Comparison of ENCODE assay signal across 10 cellular contexts in genomic region chr4:73998040-73999011, GRCh38. TPM values are rescaled to one million over a fixed set of nuclear protein-coding genes. Genes with fewer than 3 reads are reported as not detected.
DNase-seq lines count a peak whose midpoint lies in the region; ATAC-seq and TF ChIP-seq lines count a peak whose summit lies in the region.
"Had no signal": no experiment of that assay in that cellular context is flagged by ENCODE, and none has a peak within 500 bp of the region (broad histone marks: within the 10 kb centered on the region; RNA-seq: fewer than 3 reads in every experiment).

TSS of gene CXCL5 (minus strand) at chr4:73998677. CDS start at chr4:73998581, 96 bp downstream.

- no peaks in the 10 kb centered on the region for H3K79me2 ChIP-seq in neural cell (replicated peaks; ENCODE audit: insufficient read depth, low read length)

- no peak within 1 kb of the TSS for H3K9ac ChIP-seq in neural cell (ENCODE audit: low read length)

- H3K4me2 ChIP-seq in neural cell (ENCODE audit: low read length) = no peak within 1 kb of the TSS

- no peaks in the 10 kb centered on the region for H3K9me2 ChIP-seq in neural cell (ENCODE audit: insufficient read depth, low read length)

- peaks cover 22% of the 10 kb centered on the region for H3K27me3 ChIP-seq in neural cell (ENCODE audit: insufficient read depth, low read depth, low read length)

- no peak for DNase-seq in AG09309 (ENCODE audit: low read depth)
- DNase-seq in amniotic epithelial cell (ENCODE audit: low read depth) = peak; percentile 78
- DNase-seq in Right ventricle myocardium inferior (ENCODE audit: missing footprints) = peak; percentile 68
- no peak for DNase-seq in NCI-H1417 (lab: John Stamatoyannopoulos, UW)
- DNase-seq in DMS 273 treated with DMSO at 0.1 percent for 48 hours (lab: John Stamatoyannopoulos, UW) = no peak
- DNase-seq in DMS153 (lab: John Stamatoyannopoulos, UW) = no peak
- no peak for DNase-seq in NCI-H748 treated with DMSO at 0.1 percent for 48 hours (lab: John Stamatoyannopoulos, UW)
- DNase-seq: activated CD4-positive, CD25-positive, alpha-beta regulatory T cell; CD4-positive, alpha-beta memory T cell had no signal

- no peaks in the 10 kb centered on the region for H3F3A ChIP-seq in neural cell (ENCODE audit: insufficient read depth, low read length, poor library complexity, severe bottlenecking)

- no peaks in the 10 kb centered on the region for H3K9me3 ChIP-seq in neural cell (ENCODE audit: low read length)

- no peak within 1 kb of the TSS for H3K27ac ChIP-seq in neural cell (ENCODE audit: low read length)

- peak; percentile 44 for ATAC-seq in Right ventricle myocardium inferior

- intact Hi-C loops in Right ventricle myocardium inferior (cut with DNase I) = no loop called here

- H3K4me3 ChIP-seq in AG09309 (ENCODE audit: control insufficient read depth, low read depth, low read length) (peak within 1 kb of the TSS; percentile 32), neural cell (ENCODE audit: low read length) (peak within 1 kb of the TSS; percentile 56)

- TF ChIP-seq RAD21 in neural cell (conservative IDR thresholded peaks at IDR 0.05) = no peak

- no peak for TF ChIP-seq EP300 in neural cell (conservative IDR thresholded peaks at IDR 0.05; ENCODE audit: poor library complexity, severe bottlenecking)

- no peak within 1 kb of the TSS for H2AFZ ChIP-seq in neural cell (ENCODE audit: low read depth, low read length)

- no peaks in the 10 kb centered on the region for H3K36me3 ChIP-seq in neural cell (ENCODE audit: insufficient read depth, low read length)

- TF ChIP-seq CTCF in AG09309 (IDR thresholded peaks at IDR 0.05; ENCODE audit: control insufficient read depth, insufficient read depth, low read depth, low read length, missing control alignments) (no peak), neural cell (IDR thresholded peaks at IDR 0.05; ENCODE audit: poor library complexity, severe bottlenecking) (no peak)

- H4K20me1 ChIP-seq in neural cell (ENCODE audit: insufficient read depth) = no peaks in the 10 kb centered on the region

TF ChIP-seq in neural cell, 6 proteins besides CTCF, POLR2A, EP300 and RAD21:
- TF ChIP-seq TAF1 (IDR thresholded peaks at IDR 0.05; ENCODE audit: low read depth) = no peak
- TF ChIP-seq REST (IDR thresholded peaks at IDR 0.05; ENCODE audit: borderline replicate concordance) = no peak
- no peak for TF ChIP-seq POLR2AphosphoS5 (IDR thresholded peaks at IDR 0.05)
- no peak for TF ChIP-seq MXI1 (conservative IDR thresholded peaks at IDR 0.05; ENCODE audit: poor library complexity, severe bottlenecking)

RNA-seq across cellular contexts. Expression of gene CXCL5, which starts in this region (rescaled TPM):
- total RNA-seq in Right ventricle myocardium inferior = 0.08 TPM
- polyA plus RNA-seq in neural cell = not detected in 2 replicates
- not detected in 2 replicates for polyA minus RNA-seq in neural cell
- total RNA-seq: CD4-positive, alpha-beta memory T cell had no signal
- polyA plus RNA-seq: CD4-positive, alpha-beta memory T cell had no signal

Comparison
In these comparisons a context has a peak if more than half of its experiments do, and no peak if none do; other contexts are left out.
1. Peak in DNase-seq and ATAC-seq in Right ventricle myocardium inferior; RNA of the gene not detected or under 1 TPM.